Comparison of ENCODE assay signal across 8 cellular contexts in genomic region chr11:62575156-62575555, GRCh38. TPM values are rescaled to one million over a fixed set of nuclear protein-coding genes. Genes with fewer than 3 reads are reported as not detected.
DNase-seq lines count a peak whose midpoint lies in the region; TF ChIP-seq lines count a peak whose summit lies in the region.

No MANE protein-coding gene starts in this region.

- H2AFZ ChIP-seq in neural cell (ENCODE audit: low read depth, low read length), result no peak overlapping the region

- in situ Hi-C loops in ACHN (cut with HindIII; ENCODE audit: low pct_ligation_motif_present, low pct_unique_long_range_greater_than_20kb, low sequenced_read_pairs), result no loop called here

- H3K9me2 ChIP-seq in neural cell (ENCODE audit: insufficient read depth, low read length), result no peaks in the 10 kb centered on the region

- no peak for TF ChIP-seq CTCF in neural cell (IDR thresholded peaks at IDR 0.05; ENCODE audit: poor library complexity, severe bottlenecking)

- no peak overlapping the region for H3K4me2 ChIP-seq in neural cell (ENCODE audit: low read length)

- TF ChIP-seq RAD21 in neural cell (conservative IDR thresholded peaks at IDR 0.05), result no peak

- H3K4me3 Mint-ChIP-seq in CD4-positive, alpha-beta memory T cell, result peak overlapping the region in 7 of 8 donors; percentile 92 to 98 (median 98)

- no peak for DNase-seq in CD4-positive, alpha-beta memory T cell
- peak; percentile 31 for DNase-seq in NCI-H1105 (lab: John Stamatoyannopoulos, UW)
- DNase-seq in occipital lobe (lab: John Stamatoyannopoulos, UW), result no peak
- no peak for DNase-seq in DMS114 treated with DMSO at 0.1 percent for 48 hours (lab: John Stamatoyannopoulos, UW; ENCODE audit: unreplicated experiment)
- DNase-seq in GM19238 (ENCODE audit: insufficient read length, low spot score), result no peak
- DNase-seq in ACHN, result no peak

- no peaks in the 10 kb centered on the region for H3F3A ChIP-seq in neural cell (ENCODE audit: insufficient read depth, low read length, poor library complexity, severe bottlenecking)

- peaks cover 38% of the 10 kb centered on the region for H3K4me1 ChIP-seq in CD4-positive, alpha-beta memory T cell (ENCODE audit: insufficient read depth, low read length)
- H3K4me1 ChIP-seq in endocrine pancreas (ENCODE audit: control insufficient read depth, insufficient read depth, low read length), result peaks cover 8% of the 10 kb centered on the region

- no peaks in the 10 kb centered on the region for H3K9me3 Mint-ChIP-seq in CD4-positive, alpha-beta memory T cell

- H3K27me3 ChIP-seq in CD4-positive, alpha-beta memory T cell (ENCODE audit: insufficient read depth, low read length), result no peaks in the 10 kb centered on the region
- H3K27me3 ChIP-seq in endocrine pancreas (ENCODE audit: control insufficient read depth, insufficient read depth, low read length) (no peaks in the 10 kb centered on the region), neural cell (ENCODE audit: insufficient read depth, low read depth, low read length) (no peaks in the 10 kb centered on the region)

- peak overlapping the region in 5 of 7 donors; percentile 94 to 98 (median 95) for H3K27ac Mint-ChIP-seq in CD4-positive, alpha-beta memory T cell

- intact Hi-C loops in CD4-positive, alpha-beta memory T cell (cut with micrococcal nuclease), result loop anchor here (2.0 kb wide), 2 partner anchors 38 to 306 kb away; partner anchors contain the start of genes EML3, ROM1 and SLC3A2

- H3K9me3 ChIP-seq in CD4-positive, alpha-beta memory T cell (ENCODE audit: control insufficient read depth in 1 of 2, low read length in 2 of 2), result no peaks in the 10 kb centered on the region
- no peaks in the 10 kb centered on the region for H3K9me3 ChIP-seq in endocrine pancreas (ENCODE audit: control insufficient read depth, low read length)
- H3K9me3 ChIP-seq in neural cell (ENCODE audit: low read length), result no peaks in the 10 kb centered on the region

- H4K20me1 ChIP-seq in neural cell (ENCODE audit: insufficient read depth), result no peaks in the 10 kb centered on the region

- peaks cover 36 to 62% of the 10 kb centered on the region in 2 donors for H3K36me3 Mint-ChIP-seq in CD4-positive, alpha-beta memory T cell

- peak overlapping the region; percentile 88 for H3K9ac ChIP-seq in endocrine pancreas (ENCODE audit: control insufficient read depth, insufficient read depth, low read length)
- H3K9ac ChIP-seq in neural cell (ENCODE audit: low read length), result peak overlapping the region; percentile 75

- peaks cover 29 to 53% (median 40%) of the 10 kb centered on the region in 4 donors for H3K4me1 Mint-ChIP-seq in CD4-positive, alpha-beta memory T cell

- POLR2A ChIA-PET in CD4-positive, alpha-beta memory T cell (lab: Charles Lee; ENCODE audit: partially characterized antibody), result interaction anchor here (1.6 to 6.6 kb wide), 12 partner anchors 13 to 307 kb away, joined by 7 to 120 read pairs (median 21); partner anchors contain the start of genes AHNAK, C11orf98, CSKMT and INTS5

- no peak overlapping the region for H3K27ac ChIP-seq in CD4-positive, alpha-beta memory T cell (ENCODE audit: low read depth, low read length)
- H3K27ac ChIP-seq in neural cell (ENCODE audit: low read length), result no peak overlapping the region

- CTCF ChIA-PET in CD4-positive, alpha-beta memory T cell (lab: Charles Lee; ENCODE audit: partially characterized antibody), result interaction anchor here (0.7 to 2.8 kb wide), 5 partner anchors 13 to 151 kb away, joined by 3 to 15 read pairs (median 7); partner anchors contain the start of genes C11orf98 and TUT1

- H3K27me3 Mint-ChIP-seq in CD4-positive, alpha-beta memory T cell, result no peaks in the 10 kb centered on the region

- peak overlapping the region in 1 of 2 donors; percentile 89 for H3K4me3 ChIP-seq in CD4-positive, alpha-beta memory T cell (ENCODE audit: low read length in 2 of 2)
- H3K4me3 ChIP-seq in endocrine pancreas (ENCODE audit: control insufficient read depth, insufficient read depth, low read length) (peak overlapping the region; percentile 72), neural cell (ENCODE audit: low read length) (peak overlapping the region; percentile 87)

- peaks cover 29% of the 10 kb centered on the region for H3K79me2 ChIP-seq in neural cell (replicated peaks; ENCODE audit: insufficient read depth, low read length)

- no peak for TF ChIP-seq EP300 in neural cell (conservative IDR thresholded peaks at IDR 0.05; ENCODE audit: poor library complexity, severe bottlenecking)

- peaks cover 47% of the 10 kb centered on the region for H3K36me3 ChIP-seq in CD4-positive, alpha-beta memory T cell (ENCODE audit: insufficient read depth, low read length)
- H3K36me3 ChIP-seq in endocrine pancreas (ENCODE audit: control insufficient read depth, insufficient read depth, low read length) (peaks cover 3% of the 10 kb centered on the region), neural cell (ENCODE audit: insufficient read depth, low read length) (no peaks in the 10 kb centered on the region)

TF ChIP-seq in neural cell, 6 proteins besides CTCF, POLR2A, EP300 and RAD21:
- TF ChIP-seq REST (IDR thresholded peaks at IDR 0.05; ENCODE audit: borderline replicate concordance) (no peak), TAF1 (IDR thresholded peaks at IDR 0.05; ENCODE audit: low read depth) (no peak), MXI1 (conservative IDR thresholded peaks at IDR 0.05; ENCODE audit: poor library complexity, severe bottlenecking) (no peak), SMC3 (conservative IDR thresholded peaks at IDR 0.05; ENCODE audit: poor library complexity) (no peak), EZH2 (IDR thresholded peaks at IDR 0.05; ENCODE audit: borderline replicate concordance, insufficient read depth, low read length, poor library complexity, severe bottlenecking) (no peak), POLR2AphosphoS5 (IDR thresholded peaks at IDR 0.05) (no peak)

RNA-seq across cellular contexts. Expression of gene EEF1G, which starts 1.5 kb away (rescaled TPM):
- total RNA-seq in CD4-positive, alpha-beta memory T cell, result 1,000 to 10,000 TPM; 1,815 to 1,855 TPM
- 1,000 to 10,000 TPM; 1,453 to 1,910 TPM for polyA plus RNA-seq in CD4-positive, alpha-beta memory T cell
- polyA plus RNA-seq in neural cell, result 1,473 and 1,555 TPM in 2 replicates
- 976 and 1,099 TPM in 2 replicates for polyA minus RNA-seq in neural cell
- 1,633 TPM for total RNA-seq in occipital lobe

RNA-seq across cellular contexts. Expression of gene TUT1, which starts 16.2 kb away (rescaled TPM):
- total RNA-seq in CD4-positive, alpha-beta memory T cell, result 10 to 100 TPM; 37.7 to 38.1 TPM
- 10 to 100 TPM; 14.6 to 19.7 TPM for polyA plus RNA-seq in CD4-positive, alpha-beta memory T cell
- 12.0 and 17.8 TPM in 2 replicates for polyA plus RNA-seq in neural cell
- 8.5 and 12.2 TPM in 2 replicates for polyA minus RNA-seq in neural cell
- 4.5 TPM for total RNA-seq in occipital lobe

RNA-seq across cellular contexts. Expression of gene MTA2, which starts 26.5 kb away (rescaled TPM):
- 100 to 1,000 TPM; 207 to 210 TPM for total RNA-seq in CD4-positive, alpha-beta memory T cell
- polyA plus RNA-seq in CD4-positive, alpha-beta memory T cell, result 10 to 100 TPM; 16.6 to 36.4 TPM
- polyA plus RNA-seq in neural cell, result 130 and 140 TPM in 2 replicates
- 151 and 174 TPM in 2 replicates for polyA minus RNA-seq in neural cell
- total RNA-seq in occipital lobe, result 129 TPM

RNA-seq across cellular contexts. Expression of gene AHNAK, which starts 28.6 kb away (rescaled TPM):
- total RNA-seq in CD4-positive, alpha-beta memory T cell, result 100 to 1,000 TPM; 559 to 573 TPM
- polyA plus RNA-seq in CD4-positive, alpha-beta memory T cell, result 100 to 1,000 TPM in 1 of 2 donors, 10 to 100 TPM in 1; 23.5 to 186 TPM
- 0.11 and 0.12 TPM in 2 replicates for polyA plus RNA-seq in neural cell
- 0.81 and 0.97 TPM in 2 replicates for polyA minus RNA-seq in neural cell
- total RNA-seq in occipital lobe, result 18.6 TPM

RNA-seq across cellular contexts. Expression of gene EML3, which starts 37.4 kb away (rescaled TPM):
- total RNA-seq in CD4-positive, alpha-beta memory T cell, result 100 to 1,000 TPM; 192 to 201 TPM
- 10 to 100 TPM; 18.2 to 24.8 TPM for polyA plus RNA-seq in CD4-positive, alpha-beta memory T cell
- 0.38 and 2.5 TPM in 2 replicates for polyA plus RNA-seq in neural cell
- 1.4 and 1.7 TPM in 2 replicates for polyA minus RNA-seq in neural cell
- total RNA-seq in occipital lobe, result 4.5 TPM
